ENCODE assay signal across 28 cellular contexts in genomic region chr9:81045658-81046057, GRCh38.
DNase-seq lines count a peak whose midpoint lies in the region; ATAC-seq, FAIRE-seq and TF ChIP-seq lines count a peak whose summit lies in the region.
"Had no signal": no experiment of that assay in that cellular context is flagged by ENCODE, and none has a peak within 500 bp of the region (broad histone marks: within the 10 kb centered on the region; RNA-seq: fewer than 3 reads in every experiment).

No MANE protein-coding gene starts in this region.

- 87% methylated on average over 1 of the region's 1 CpG for WGBS in hepatocyte (ENCODE audit: low lambda C conversion rate, missing lambda C conversion rate)

- ATAC-seq in left colon (peak; percentile 95), HG02798 (IDR thresholded peaks at IDR 0.05; ENCODE audit: poor library complexity, unreplicated experiment) (no peak)
- ATAC-seq: GM12878 had no signal

- H3K4me1 ChIP-seq in astrocyte (ENCODE audit: insufficient read depth, low read length) (no peaks in the 10 kb centered on the region), hepatocyte (ENCODE audit: insufficient read depth) (no peaks in the 10 kb centered on the region), neural progenitor cell (no peaks in the 10 kb centered on the region)

- H3F3A ChIP-seq in neural progenitor cell (ENCODE audit: low read depth), result no peaks in the 10 kb centered on the region

- intact Hi-C loops in left colon (cut with DNase I, micrococcal nuclease), result no loop called here

- H2AFZ ChIP-seq in astrocyte (ENCODE audit: low read depth, low read length), result no peak overlapping the region
- no peak overlapping the region for H2AFZ ChIP-seq in hepatocyte
- H2AFZ ChIP-seq in neural progenitor cell (replicated peaks), result no peak overlapping the region

- H3K36me3 Mint-ChIP-seq in astrocyte (ENCODE audit: low read depth, unreplicated experiment) (no peaks in the 10 kb centered on the region), neural progenitor cell (no peaks in the 10 kb centered on the region)
- H3K36me3 Mint-ChIP-seq: CD14-positive monocyte; CD4-positive, alpha-beta memory T cell; CD4-positive, CD25-positive, alpha-beta regulatory T cell; CD8-positive, alpha-beta memory T cell had no signal

- H3K27ac Mint-ChIP-seq in astrocyte (ENCODE audit: unreplicated experiment), result peak overlapping the region; percentile 6
- H3K27ac Mint-ChIP-seq in neural progenitor cell, result no peak overlapping the region
- H3K27ac Mint-ChIP-seq: CD14-positive monocyte; CD4-positive, alpha-beta memory T cell; CD4-positive, CD25-positive, alpha-beta regulatory T cell; CD8-positive, alpha-beta memory T cell had no signal

- H3K4me3 ChIP-seq in astrocyte (ENCODE audit: insufficient read depth, low read depth, low read length) (no peak overlapping the region), hepatocyte (no peak overlapping the region), neural progenitor cell (no peak overlapping the region)
- H3K4me3 ChIP-seq: BLaER1, GM12878 had no signal

- no peak overlapping the region for H3K4me3 Mint-ChIP-seq in astrocyte (ENCODE audit: unreplicated experiment)
- H3K4me3 Mint-ChIP-seq in neural progenitor cell, result no peak overlapping the region
- H3K4me3 Mint-ChIP-seq: CD14-positive monocyte; CD4-positive, alpha-beta memory T cell; CD4-positive, CD25-positive, alpha-beta regulatory T cell; CD8-positive, alpha-beta memory T cell had no signal

- TF ChIP-seq CTCF in astrocyte (IDR thresholded peaks at IDR 0.05; ENCODE audit: insufficient read depth, low read depth, low read length) (no peak), hepatocyte (IDR thresholded peaks at IDR 0.05; ENCODE audit: poor library complexity) (no peak), neural progenitor cell (IDR thresholded peaks at IDR 0.05) (no peak)

- no peak for DNase-seq in astrocyte (ENCODE audit: low read depth)
- peak; percentile 13 for DNase-seq in hepatocyte (ENCODE audit: low spot score)
- no peak for DNase-seq in left colon
- DNase-seq in neural progenitor cell (ENCODE audit: low spot score), result no peak
- no peak for DNase-seq in NCI-H1417 treated with DMSO at 0.1 percent for 48 hours (lab: John Stamatoyannopoulos, UW)
- no peak for DNase-seq in stimulated activated CD4-positive, alpha-beta T cell treated with anti-CD3 and anti-CD28 coated beads, Interleukin-15, amount 100 ng/mL, for 24 hours
- DNase-seq: 8988T; ACHN; BE2C; C1 segment of cervical spinal cord; CD4-positive, alpha-beta memory T cell; CD4-positive, CD25-positive, alpha-beta regulatory T cell; CD8-positive, alpha-beta memory T cell; COR-L47; DMS 273 treated with DMSO at 0.1 percent for 48 hours; DMS153; DMS53; DMS79; DND-41; EL; GDM1 had no signal

- H3K4me1 Mint-ChIP-seq in astrocyte (ENCODE audit: low read depth, unreplicated experiment) (no peaks in the 10 kb centered on the region), neural progenitor cell (no peaks in the 10 kb centered on the region)
- H3K4me1 Mint-ChIP-seq: CD14-positive monocyte; CD4-positive, alpha-beta memory T cell; CD4-positive, CD25-positive, alpha-beta regulatory T cell; CD8-positive, alpha-beta memory T cell had no signal

- no peaks in the 10 kb centered on the region for H3K9me2 ChIP-seq in hepatocyte (replicated peaks; ENCODE audit: insufficient read depth)

- H3K27ac ChIP-seq in astrocyte (ENCODE audit: low read depth, low read length) (no peak overlapping the region), hepatocyte (no peak overlapping the region), neural progenitor cell (no peak overlapping the region)
- H3K27ac ChIP-seq: BLaER1 had no signal

- no peaks in the 10 kb centered on the region for H3K27me3 ChIP-seq in astrocyte (ENCODE audit: insufficient read depth, low read length)
- H3K27me3 ChIP-seq in hepatocyte, result no peaks in the 10 kb centered on the region
- no peaks in the 10 kb centered on the region for H3K27me3 ChIP-seq in neural progenitor cell
- H3K27me3 ChIP-seq: BE2C, BLaER1 had no signal

- FAIRE-seq in astrocyte (lab: Jason Lieb, UNC), result no peak
- FAIRE-seq: A204.1, GM12878, GM12892, GM18507 had no signal

- H3K9me3 Mint-ChIP-seq in astrocyte (ENCODE audit: unreplicated experiment), result no peaks in the 10 kb centered on the region
- no peaks in the 10 kb centered on the region for H3K9me3 Mint-ChIP-seq in neural progenitor cell

- H3K4me2 ChIP-seq in astrocyte (ENCODE audit: low read length) (no peak overlapping the region), hepatocyte (peak overlapping the region; percentile 29), neural progenitor cell (no peak overlapping the region)

- H3K79me2 ChIP-seq in astrocyte (ENCODE audit: insufficient read depth, low read length) (no peaks in the 10 kb centered on the region), hepatocyte (no peaks in the 10 kb centered on the region), neural progenitor cell (ENCODE audit: low read depth) (no peaks in the 10 kb centered on the region)

- H3K9me3 ChIP-seq in astrocyte (ENCODE audit: insufficient read depth, low read depth, low read length) (no peaks in the 10 kb centered on the region), hepatocyte (ENCODE audit: low read depth) (no peaks in the 10 kb centered on the region), neural progenitor cell (ENCODE audit: low read depth) (no peaks in the 10 kb centered on the region)
- H3K9me3 ChIP-seq: BE2C, BLaER1 had no signal

- H3K27me3 Mint-ChIP-seq in astrocyte (ENCODE audit: low read depth, unreplicated experiment), result no peaks in the 10 kb centered on the region
- no peaks in the 10 kb centered on the region for H3K27me3 Mint-ChIP-seq in neural progenitor cell (ENCODE audit: insufficient read depth, low read depth)
- H3K27me3 Mint-ChIP-seq: CD4-positive, alpha-beta memory T cell; CD4-positive, CD25-positive, alpha-beta regulatory T cell; CD8-positive, alpha-beta memory T cell had no signal

- no peaks in the 10 kb centered on the region for H4K20me1 ChIP-seq in astrocyte (ENCODE audit: insufficient read depth, low read length)
- H4K20me1 ChIP-seq in hepatocyte (ENCODE audit: insufficient read depth, poor library complexity, severe bottlenecking), result no peaks in the 10 kb centered on the region
- no peaks in the 10 kb centered on the region for H4K20me1 ChIP-seq in neural progenitor cell (ENCODE audit: low read depth)
- H4K20me1 ChIP-seq: BLaER1 had no signal

- H3K36me3 ChIP-seq in astrocyte (ENCODE audit: insufficient read depth, low read length), result no peaks in the 10 kb centered on the region
- no peaks in the 10 kb centered on the region for H3K36me3 ChIP-seq in hepatocyte (replicated peaks; ENCODE audit: insufficient read depth, low read depth)
- H3K36me3 ChIP-seq in neural progenitor cell, result no peaks in the 10 kb centered on the region
- H3K36me3 ChIP-seq: BE2C, BLaER1 had no signal

- no peak overlapping the region for H3K9ac ChIP-seq in astrocyte (ENCODE audit: low read length)
- no peak overlapping the region for H3K9ac ChIP-seq in neural progenitor cell
- H3K9ac ChIP-seq: BLaER1 had no signal
